In the genomic region with DNA sequence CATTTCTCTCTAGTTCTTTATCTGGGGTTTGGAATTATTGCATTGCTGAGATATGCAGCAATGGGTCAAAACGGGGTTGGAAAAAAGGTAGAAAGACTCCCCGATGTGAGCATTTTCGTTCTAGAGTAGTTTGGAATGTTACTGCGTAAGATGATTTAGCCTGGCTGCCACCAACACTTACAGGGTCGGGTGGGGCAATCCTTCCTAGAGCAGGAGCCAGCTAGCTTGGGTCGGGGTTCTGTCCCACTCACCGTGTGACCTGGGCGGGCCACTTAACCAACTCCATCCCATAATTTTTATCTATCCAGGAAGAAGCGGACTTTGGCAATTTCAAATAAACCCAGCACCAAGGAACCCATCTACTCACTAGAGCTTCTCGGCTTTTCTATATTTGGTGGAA, we compare ENCODE assay signal across 8 cellular contexts.
A peak's percentile ranks its signal among the peaks of the same experiment; 100 is the strongest.
DNase-seq lines count a peak whose midpoint lies in the region; ATAC-seq lines count a peak whose summit lies in the region.

No MANE protein-coding gene starts in this region.

- POLR2A ChIA-PET in activated naive CD8-positive, alpha-beta T cell treated with anti-CD3 and anti-CD28 coated beads, Interleukin-2, amount 10 ng/mL, durations not matched to agents 7 days and 5 days (lab: Charles Lee), result no interaction called here

- H3K27me3 Mint-ChIP-seq in activated naive CD8-positive, alpha-beta T cell treated with anti-CD3 and anti-CD28 coated beads, Interleukin-2, amount 10 ng/mL, durations not matched to agents 7 days and 5 days, result peaks cover 62% of the 10 kb centered on the region

- peak overlapping the region; percentile 38 for H3K4me3 Mint-ChIP-seq in activated naive CD8-positive, alpha-beta T cell treated with anti-CD3 and anti-CD28 coated beads, Interleukin-2, amount 10 ng/mL, durations not matched to agents 7 days and 5 days

- H3K36me3 Mint-ChIP-seq in activated naive CD8-positive, alpha-beta T cell treated with anti-CD3 and anti-CD28 coated beads, Interleukin-2, amount 10 ng/mL, durations not matched to agents 7 days and 5 days, result no peaks in the 10 kb centered on the region

- DNase-seq in Daoy (ENCODE audit: low read depth), result peak; percentile 75
- peak; percentile 11 for DNase-seq in MG63
- no peak for DNase-seq in activated naive CD8-positive, alpha-beta T cell treated with anti-CD3 and anti-CD28 coated beads, Interleukin-2, amount 10 ng/mL, durations not matched to agents 7 days and 5 days
- DNase-seq in islet precursor cell, result peak; percentile 58
- DNase-seq in amniotic stem cell (lab: John Stamatoyannopoulos, UW), result no peak
- no peak for DNase-seq in retina
- no peak for DNase-seq in activated CD4-positive, alpha-beta T cell treated with anti-CD3 and anti-CD28 coated beads, Interleukin-2, amount 50 U/mL, for 4 hours

- peaks cover 4% of the 10 kb centered on the region for H3K4me1 Mint-ChIP-seq in activated naive CD8-positive, alpha-beta T cell treated with anti-CD3 and anti-CD28 coated beads, Interleukin-2, amount 10 ng/mL, durations not matched to agents 7 days and 5 days

- no peak overlapping the region for H3K27ac Mint-ChIP-seq in activated naive CD8-positive, alpha-beta T cell treated with anti-CD3 and anti-CD28 coated beads, Interleukin-2, amount 10 ng/mL, durations not matched to agents 7 days and 5 days

- H3K9me3 Mint-ChIP-seq in activated naive CD8-positive, alpha-beta T cell treated with anti-CD3 and anti-CD28 coated beads, Interleukin-2, amount 10 ng/mL, durations not matched to agents 7 days and 5 days, result peaks cover 2% of the 10 kb centered on the region

- no peak for ATAC-seq in activated naive CD8-positive, alpha-beta T cell treated with anti-CD3 and anti-CD28 coated beads, Interleukin-2, amount 10 ng/mL, durations not matched to agents 7 days and 5 days (ENCODE audit: low read depth)
- no peak for ATAC-seq in HG02623 (IDR thresholded peaks at IDR 0.05; ENCODE audit: unreplicated experiment)

- no peaks in the 10 kb centered on the region for H3K9me3 ChIP-seq in MG63

- peak overlapping the region; percentile 61 for H3K4me3 ChIP-seq in MG63

- H3K27me3 ChIP-seq in MG63, result no peaks in the 10 kb centered on the region

- no peaks in the 10 kb centered on the region for H3K36me3 ChIP-seq in MG63

Comparison
In these comparisons a context has a peak if more than half of its experiments do, and no peak if none do; other contexts are left out.
1. DNase-seq: peak in Daoy (single experiment), MG63 (single experiment) and islet precursor cell (single experiment); none in activated naive CD8-positive, alpha-beta T cell treated with anti-CD3 and anti-CD28 coated beads, Interleukin-2, amount 10 ng/mL, durations not matched to agents 7 days and 5 days (single experiment), amniotic stem cell (single experiment), retina (single experiment) and activated CD4-positive, alpha-beta T cell treated with anti-CD3 and anti-CD28 coated beads, Interleukin-2, amount 50 U/mL, for 4 hours (0 of 2).